In genomic region chr14:49160983-49161382, GRCh38 we compare ENCODE assay signal across 1 cellular context.
TF ChIP-seq lines count a peak whose summit lies in the region.

No MANE protein-coding gene starts in this region.

TF ChIP-seq in H1, 55 proteins besides CTCF, POLR2A, EP300 and RAD21 (continued from another document):
- TF ChIP-seq USF2 (IDR thresholded peaks at IDR 0.05; ENCODE audit: low read length), result no peak
- no peak for TF ChIP-seq ZNF274 (IDR thresholded peaks at IDR 0.05; ENCODE audit: borderline replicate concordance, extremely low read depth, low read length)
- TF ChIP-seq JUND (IDR thresholded peaks at IDR 0.05; ENCODE audit: low read length), result no peak
